20 cellular contexts compared by ENCODE assay signal in the genomic region with DNA sequence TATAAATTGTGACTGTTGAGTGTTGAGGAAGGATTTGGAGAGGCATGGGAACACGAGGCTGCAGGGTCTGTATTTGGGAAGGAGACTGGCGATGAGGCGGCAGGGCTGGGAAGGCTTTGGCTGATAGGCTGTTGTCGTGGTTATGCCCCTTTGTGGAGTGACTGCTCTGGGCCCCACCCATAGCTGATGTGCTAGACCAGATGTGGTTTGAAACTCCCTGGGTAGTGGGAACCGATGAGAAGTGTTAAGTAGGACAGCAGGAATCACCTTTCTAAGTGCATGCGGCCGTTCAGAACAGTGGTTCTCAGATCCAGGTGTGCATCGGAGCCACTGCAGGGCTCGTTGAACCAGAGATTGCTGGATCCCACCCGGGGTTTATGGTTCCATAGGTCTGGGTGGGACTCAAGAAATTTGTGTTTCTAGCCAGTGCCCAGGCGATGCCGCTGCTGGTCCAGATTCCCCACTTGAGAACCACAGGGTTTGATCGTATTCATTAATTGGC. TPM values are rescaled to one million over a fixed set of nuclear protein-coding genes. Genes with fewer than 3 reads are reported as not detected.
DNase-seq lines count a peak whose midpoint lies in the region; ATAC-seq and TF ChIP-seq lines count a peak whose summit lies in the region.
"Had no signal": no experiment of that assay in that cellular context is flagged by ENCODE, and none has a peak within 500 bp of the region (broad histone marks: within the 10 kb centered on the region; RNA-seq: fewer than 3 reads in every experiment).

No MANE protein-coding gene starts in this region.

- CTCF ChIA-PET in activated naive CD4-positive, alpha-beta T cell treated with anti-CD3 and anti-CD28 coated beads, Interleukin-2, amount 10 ng/mL, durations not matched to agents 7 days and 5 days (lab: Charles Lee): no interaction called here
- CTCF ChIA-PET in IMR-90 (lab: Yijun Ruan, JAX): interaction anchor here (1.2 kb wide), 1 partner anchor 22 kb away, joined by 3 read pairs; no protein-coding TSS in a partner anchor

- H4K91ac ChIP-seq in IMR-90 (ENCODE audit: insufficient read depth, low read depth, low read length): no peak overlapping the region

- TF ChIP-seq RAD21 in IMR-90 (IDR thresholded peaks at IDR 0.05; ENCODE audit: low read length): no peak

- no peak for ATAC-seq in IMR-90 (ENCODE audit: low read depth)
- ATAC-seq in HG02642 (IDR thresholded peaks at IDR 0.05; ENCODE audit: poor library complexity, unreplicated experiment): no peak
- ATAC-seq in HG03045 (IDR thresholded peaks at IDR 0.05; ENCODE audit: unreplicated experiment): no peak
- ATAC-seq: left cardiac atrium, Panc1 had no signal

- no peaks in the 10 kb centered on the region for H3K27me3 ChIP-seq in IMR-90 (ENCODE audit: control insufficient read depth, insufficient read depth, low read length)
- H3K27me3 ChIP-seq in effector memory CD4-positive, alpha-beta T cell (replicated peaks; ENCODE audit: control insufficient read depth, insufficient read depth, low read length, poor library complexity, severe bottlenecking): no peaks in the 10 kb centered on the region
- H3K27me3 ChIP-seq: hepatocyte, ovary, thyroid gland had no signal

- peaks cover 10% of the 10 kb centered on the region for H3K9me1 ChIP-seq in IMR-90 (ENCODE audit: insufficient read depth, low read length)

- no peak overlapping the region for H2BK5ac ChIP-seq in IMR-90 (ENCODE audit: low read depth, low read length, poor library complexity, severe bottlenecking)

- H2BK120ac ChIP-seq in IMR-90 (ENCODE audit: low read depth, low read length): no peak overlapping the region

- H4K20me1 ChIP-seq in IMR-90 (ENCODE audit: insufficient read depth, low read length): peaks cover 9% of the 10 kb centered on the region; the same call in 1 of the 2 replicates

- no peak for DNase-seq in activated naive CD4-positive, alpha-beta T cell treated with anti-CD3 and anti-CD28 coated beads, Interleukin-2, amount 10 ng/mL, durations not matched to agents 7 days and 5 days
- no peak for DNase-seq in activated naive CD4-positive, alpha-beta T cell treated with anti-CD3 and anti-CD28 coated beads, Interleukin-2, amount 50 U/mL, for 16 hours
- DNase-seq in IMR-90 (no peak), posterior vena cava (ENCODE audit: low spot score) (peak; percentile 62), kidney tubule cell (ENCODE audit: low spot score) (no peak)
- DNase-seq in effector memory CD4-positive, alpha-beta T cell: peak in 1 of 3 donors; percentile 13
- DNase-seq: activated B cell treated with CpG ODN at 0.5 μM for 24 hours; effector CD8-positive, alpha-beta T cell; H7; left cardiac atrium; NCI-H1048; NCI-H2107; NCI-H82; stimulated activated CD4-positive, alpha-beta T cell treated with anti-CD3 and anti-CD28 coated beads, Interleukin-2, amount 100 ng/mL, for 48 hours; thyroid gland had no signal

- dilution Hi-C loops in IMR-90 (cut with HindIII; ENCODE audit: low sequenced_read_pairs, unreplicated experiment): no loop called here

- H3K27ac ChIP-seq in IMR-90 (ENCODE audit: insufficient read depth, low read length): no peak overlapping the region
- H3K27ac ChIP-seq in effector memory CD4-positive, alpha-beta T cell (ENCODE audit: insufficient read depth, low read length, poor library complexity, severe bottlenecking): peak overlapping the region; percentile 12
- H3K27ac ChIP-seq: hepatocyte, ovary, thyroid gland had no signal

- peak overlapping the region; percentile 10; the same call in 1 of the 2 replicates for H2AK5ac ChIP-seq in IMR-90 (ENCODE audit: low read depth, low read length)

- H3K18ac ChIP-seq in IMR-90 (ENCODE audit: low read depth, low read length): no peak overlapping the region

- H3K4me1 Mint-ChIP-seq in activated naive CD4-positive, alpha-beta T cell treated with anti-CD3 and anti-CD28 coated beads, Interleukin-2, amount 10 ng/mL, durations not matched to agents 7 days and 5 days: peaks cover 27% of the 10 kb centered on the region

- no peak overlapping the region for H2AFZ ChIP-seq in IMR-90 (replicated peaks; ENCODE audit: low read length, poor library complexity)
- H2AFZ ChIP-seq: hepatocyte had no signal

- H3K4me1 ChIP-seq in IMR-90 (ENCODE audit: control insufficient read depth, insufficient read depth, low read length): peaks cover 12% of the 10 kb centered on the region
- no peaks in the 10 kb centered on the region for H3K4me1 ChIP-seq in effector memory CD4-positive, alpha-beta T cell (ENCODE audit: control insufficient read depth, insufficient read depth, low read length, poor library complexity, severe bottlenecking)

- no TSS peak for BruUV-seq in IMR-90 (replicated peaks; lab: Mats Ljungman, UMichigan)

- H4K5ac ChIP-seq in IMR-90 (ENCODE audit: low read depth, low read length): no peak overlapping the region

- intact Hi-C loops in IMR-90 (cut with micrococcal nuclease): no loop called here
- intact Hi-C loops in posterior vena cava (cut with DNase I): no loop called here

- POLR2A ChIA-PET in IMR-90 (lab: Charles Lee; ENCODE audit: unreplicated experiment): no interaction called here

- H3K27me3 Mint-ChIP-seq in activated naive CD4-positive, alpha-beta T cell treated with anti-CD3 and anti-CD28 coated beads, Interleukin-2, amount 10 ng/mL, durations not matched to agents 7 days and 5 days: no peaks in the 10 kb centered on the region
- H3K27me3 Mint-ChIP-seq: activated B cell treated with CpG ODN at 0.5 μM for 24 hours had no signal

- no peak for TF ChIP-seq CTCF in IMR-90 (conservative IDR thresholded peaks at IDR 0.05; ENCODE audit: low read depth, low read length)

- H3K9me3 ChIP-seq in IMR-90 (ENCODE audit: control insufficient read depth, insufficient read depth, low read length): no peaks in the 10 kb centered on the region
- H3K9me3 ChIP-seq in effector memory CD4-positive, alpha-beta T cell (ENCODE audit: control insufficient read depth, low read length): no peaks in the 10 kb centered on the region
- H3K9me3 ChIP-seq: ovary, thyroid gland had no signal

- no peaks in the 10 kb centered on the region for H3K9me3 Mint-ChIP-seq in activated naive CD4-positive, alpha-beta T cell treated with anti-CD3 and anti-CD28 coated beads, Interleukin-2, amount 10 ng/mL, durations not matched to agents 7 days and 5 days
- H3K9me3 Mint-ChIP-seq: activated B cell treated with CpG ODN at 0.5 μM for 24 hours had no signal

- in situ Hi-C loops in IMR-90 (cut with MboI; ENCODE audit: low sequenced_read_pairs): no loop called here

- H4K8ac ChIP-seq in IMR-90 (ENCODE audit: low read depth in 2 of 2, low read length in 2 of 2): no peak overlapping the region

- peak overlapping the region; percentile 80 for H3K27ac Mint-ChIP-seq in activated naive CD4-positive, alpha-beta T cell treated with anti-CD3 and anti-CD28 coated beads, Interleukin-2, amount 10 ng/mL, durations not matched to agents 7 days and 5 days
- H3K27ac Mint-ChIP-seq: activated B cell treated with CpG ODN at 0.5 μM for 24 hours had no signal

- no peak overlapping the region for H3K4ac ChIP-seq in IMR-90 (ENCODE audit: low read depth, low read length)

- no peak overlapping the region for H3K9ac ChIP-seq in IMR-90 (ENCODE audit: low read depth, low read length)

- no peak for TF ChIP-seq POLR2A in IMR-90 (IDR thresholded peaks at IDR 0.05; ENCODE audit: low read depth, low read length)

- H3K36me3 ChIP-seq in IMR-90 (ENCODE audit: control insufficient read depth, insufficient read depth, low read length): no peaks in the 10 kb centered on the region
- H3K36me3 ChIP-seq in effector memory CD4-positive, alpha-beta T cell (ENCODE audit: control insufficient read depth, insufficient read depth, low read length): no peaks in the 10 kb centered on the region
- H3K36me3 ChIP-seq: ovary, thyroid gland had no signal

- no peak overlapping the region for H2BK15ac ChIP-seq in IMR-90 (ENCODE audit: low read depth, low read length)

- H3K4me3 Mint-ChIP-seq in activated naive CD4-positive, alpha-beta T cell treated with anti-CD3 and anti-CD28 coated beads, Interleukin-2, amount 10 ng/mL, durations not matched to agents 7 days and 5 days: no peak overlapping the region
- H3K4me3 Mint-ChIP-seq: activated B cell treated with CpG ODN at 0.5 μM for 24 hours had no signal

- H3K23ac ChIP-seq in IMR-90 (ENCODE audit: low read depth, low read length): no peak overlapping the region

- 83% methylated on average over 10 of the region's 13 CpGs; no CpG with 5 or more reads in 1 of the 2 experiments for WGBS in IMR-90 (ENCODE audit: extremely low coverage in 2 of 2, insufficient read length in 1 of 2), 2 experiments

- H3K56ac ChIP-seq in IMR-90 (ENCODE audit: extremely low read depth, insufficient read depth, low read length): no peak overlapping the region

- H3K14ac ChIP-seq in IMR-90 (replicated peaks; ENCODE audit: low read depth, low read length): no peak overlapping the region

- H3K4me3 ChIP-seq in IMR-90 (ENCODE audit: insufficient read depth, low read depth, low read length): no peak overlapping the region
- no peak overlapping the region for H3K4me3 ChIP-seq in effector memory CD4-positive, alpha-beta T cell (ENCODE audit: insufficient read depth, low read depth, low read length, poor library complexity, severe bottlenecking)
- H3K4me3 ChIP-seq: hepatocyte, ovary, thyroid gland had no signal

- no peak overlapping the region for H2AK9ac ChIP-seq in IMR-90 (replicated peaks; ENCODE audit: low read depth, low read length, poor library complexity)

- no peak overlapping the region for H2BK20ac ChIP-seq in IMR-90 (ENCODE audit: low read depth, low read length)

- H3K79me1 ChIP-seq in IMR-90 (ENCODE audit: low read depth in 1 of 2, low read length in 2 of 2): peaks cover 18 to 38% of the 10 kb centered on the region in 2 experiments

- H3K4me2 ChIP-seq in IMR-90 (ENCODE audit: low read depth, low read length): no peak overlapping the region
- H3K4me2 ChIP-seq: hepatocyte had no signal

- H3K36me3 Mint-ChIP-seq in activated naive CD4-positive, alpha-beta T cell treated with anti-CD3 and anti-CD28 coated beads, Interleukin-2, amount 10 ng/mL, durations not matched to agents 7 days and 5 days: peaks cover 9% of the 10 kb centered on the region

TF ChIP-seq in IMR-90, 13 proteins besides CTCF, POLR2A, EP300 and RAD21:
- TF ChIP-seq FOS (IDR thresholded peaks at IDR 0.05; ENCODE audit: low read depth, low read length) (no peak), NFE2L2 (IDR thresholded peaks at IDR 0.05; ENCODE audit: low read depth, low read length) (no peak), MAZ (IDR thresholded peaks at IDR 0.05; ENCODE audit: borderline replicate concordance, low read depth, low read length) (no peak), BHLHE40 (IDR thresholded peaks at IDR 0.05; ENCODE audit: low read depth, low read length) (no peak), RCOR1 (IDR thresholded peaks at IDR 0.05; ENCODE audit: insufficient replicate concordance, low read length) (no peak), RFX5 (IDR thresholded peaks at IDR 0.05; ENCODE audit: low read depth, low read length) (no peak)

RNA-seq across cellular contexts. Expression of a gene that starts 42.3 kb away (rescaled TPM):
- total RNA-seq in IMR-90 (2012; rRNA removed) (40.7 and 48.9 TPM in 2 replicates), posterior vena cava (10 to 100 TPM; 30.5 to 42.6 TPM)
- 29.8 and 31.7 TPM in 2 replicates for polyA plus RNA-seq in IMR-90 (2012; rRNA removed)
- polyA plus RNA-seq in IMR-90 (2012; cell fraction: cytosol; rRNA removed): 22.3 and 23.4 TPM in 2 replicates
- polyA plus RNA-seq in IMR-90 (2012; cell fraction: nucleus; rRNA removed; ENCODE audit: low replicate concordance): 23.4 and 27.7 TPM in 2 replicates
